13 cellular contexts compared by ENCODE assay signal in genomic region chr2:75238670-75239330, GRCh38.
DNase-seq lines count a peak whose midpoint lies in the region; FAIRE-seq and TF ChIP-seq lines count a peak whose summit lies in the region.
"Had no signal": no experiment of that assay in that cellular context is flagged by ENCODE, and none has a peak within 500 bp of the region (broad histone marks: within the 10 kb centered on the region; RNA-seq: fewer than 3 reads in every experiment).

No MANE protein-coding gene starts in this region.

- DNase-seq in GM03348 (ENCODE audit: low spot score): peak; percentile 53
- peak; percentile 61 for DNase-seq in RCC 7860 (ENCODE audit: low spot score)
- DNase-seq in epithelial cell of esophagus (ENCODE audit: low read depth): peak; percentile 80
- peak; percentile 60 for DNase-seq in skeletal muscle cell (ENCODE audit: low read depth)
- DNase-seq in activated CD4-positive, alpha-beta T cell treated with anti-CD3 and anti-CD28 coated beads for 4 hours: no peak
- no peak for DNase-seq in NCI-H524 treated with DMSO at 0.1 percent for 48 hours (lab: John Stamatoyannopoulos, UW)
- no peak for DNase-seq in activated T-cell treated with anti-CD3 and anti-CD28 coated beads, Interleukin-2, amount 50 U/mL, for 1 hour
- DNase-seq: amygdala; Caco-2; effector CD8-positive, alpha-beta T cell; KG1; NCI-H187; sigmoid colon had no signal

- no peak for FAIRE-seq in RCC 7860 (lab: Jason Lieb, UNC)

- H3K4me3 ChIP-seq in epithelial cell of esophagus (ENCODE audit: low read length) (no peak overlapping the region), skeletal muscle cell (ENCODE audit: low read depth, low read length) (no peak overlapping the region)
- H3K4me3 ChIP-seq: sigmoid colon had no signal

- no peak for TF ChIP-seq CTCF in epithelial cell of esophagus (IDR thresholded peaks at IDR 0.05; ENCODE audit: insufficient read depth, low read depth, low read length, missing control alignments)

Comparison
In these comparisons a context has a peak if more than half of its experiments do, and no peak if none do; other contexts are left out.
1. DNase-seq: peak in GM03348 (single experiment), RCC 7860 (single experiment), epithelial cell of esophagus (single experiment) and skeletal muscle cell (single experiment); none in activated CD4-positive, alpha-beta T cell treated with anti-CD3 and anti-CD28 coated beads for 4 hours (0 of 2), NCI-H524 treated with DMSO at 0.1 percent for 48 hours (single experiment) and activated T-cell treated with anti-CD3 and anti-CD28 coated beads, Interleukin-2, amount 50 U/mL, for 1 hour (single experiment).